21 cellular contexts compared by ENCODE assay signal in genomic region chr12:51890511-51891171, GRCh38. TPM values are rescaled to one million over a fixed set of nuclear protein-coding genes. Genes with fewer than 3 reads are reported as not detected.
"Had no signal": no experiment of that assay in that cellular context is flagged by ENCODE, and none has a peak within 500 bp of the region (broad histone marks: within the 10 kb centered on the region; RNA-seq: fewer than 3 reads in every experiment).

No MANE protein-coding gene starts in this region.

- H3K9me3 ChIP-seq: body of pancreas, neutrophil had no signal

- ATAC-seq: activated CD4-positive, CD25-positive, alpha-beta regulatory T cell treated with anti-CD3 and anti-CD28 coated beads, Interleukin-2, amount 50 U/mL, for 24 hours; activated CD8-positive, alpha-beta T cell treated with anti-CD3 and anti-CD28 coated beads, Interleukin-2, amount 10 ng/mL, durations not matched to agents 7 days and 5 days; activated T-cell treated with anti-CD3 and anti-CD28 coated beads, Interleukin-2, amount 50 U/mL, for 4 hours; body of pancreas; foreskin keratinocyte; natural killer cell had no signal

- H3K4me3 Mint-ChIP-seq: activated CD4-positive, alpha-beta T cell treated with anti-CD3 and anti-CD28 coated beads, Interleukin-2, amount 10 ng/mL, durations not matched to agents 7 days and 5 days; activated CD8-positive, alpha-beta T cell treated with anti-CD3 and anti-CD28 coated beads, Interleukin-2, amount 10 ng/mL, durations not matched to agents 7 days and 5 days; activated naive CD4-positive, alpha-beta T cell treated with anti-CD3 and anti-CD28 coated beads for 36 hours; activated T-cell treated with anti-CD3 and anti-CD28 coated beads, Interleukin-2, amount 50 U/mL, for 4 hours; natural killer cell had no signal

- H3K27ac ChIP-seq: body of pancreas, foreskin keratinocyte, neutrophil had no signal

- H3K4me1 ChIP-seq: foreskin keratinocyte had no signal

- H3K4me3 ChIP-seq: body of pancreas had no signal

- DNase-seq: activated CD4-positive, alpha-beta T cell treated with anti-CD3 and anti-CD28 coated beads, Interleukin-2, amount 10 ng/mL, durations not matched to agents 7 days and 5 days; activated CD8-positive, alpha-beta T cell treated with anti-CD3 and anti-CD28 coated beads, Interleukin-2, amount 10 ng/mL, durations not matched to agents 7 days and 5 days; activated naive CD4-positive, alpha-beta T cell treated with anti-CD3 and anti-CD28 coated beads for 36 hours; activated T-cell treated with anti-CD3 and anti-CD28 coated beads, Interleukin-2, amount 50 U/mL, for 4 hours; body of pancreas; caudate nucleus; foreskin keratinocyte; mesendoderm; natural killer cell; stimulated activated CD4-positive, alpha-beta T cell treated with anti-CD3 and anti-CD28 coated beads, Interleukin-12 subunit alpha, Interleukin-12 subunit beta, amount 100 ng/mL, for 4 hours; stimulated activated CD4-positive, alpha-beta T cell treated with anti-CD3 and anti-CD28 coated beads, Interleukin-1b, Interleukin-23, amount 100 ng/mL, for 48 hours; stimulated activated CD8-positive, alpha-beta memory T cell treated with anti-CD3 and anti-CD28 coated beads, Interleukin-4, amount 100 ng/mL, for 48 hours; stimulated activated naive CD4-positive, alpha-beta T cell; T-helper 9 cell had no signal

- H3K36me3 Mint-ChIP-seq: natural killer cell had no signal

- H3K36me3 ChIP-seq: neutrophil had no signal

- H3K27me3 ChIP-seq: body of pancreas had no signal

- H3K27ac Mint-ChIP-seq: activated CD4-positive, alpha-beta T cell treated with anti-CD3 and anti-CD28 coated beads, Interleukin-2, amount 10 ng/mL, durations not matched to agents 7 days and 5 days; activated CD8-positive, alpha-beta T cell treated with anti-CD3 and anti-CD28 coated beads, Interleukin-2, amount 10 ng/mL, durations not matched to agents 7 days and 5 days; activated naive CD4-positive, alpha-beta T cell treated with anti-CD3 and anti-CD28 coated beads for 36 hours; natural killer cell had no signal

RNA-seq across cellular contexts. Expression of gene ANKRD33, which starts 2.7 kb away (rescaled TPM):
- total RNA-seq: activated CD4-positive, alpha-beta T cell treated with anti-CD3 and anti-CD28 coated beads, Interleukin-2, amount 10 ng/mL, durations not matched to agents 7 days and 5 days; activated CD8-positive, alpha-beta T cell treated with anti-CD3 and anti-CD28 coated beads, Interleukin-2, amount 10 ng/mL, durations not matched to agents 7 days and 5 days; activated naive CD4-positive, alpha-beta T cell treated with anti-CD3 and anti-CD28 coated beads for 36 hours; activated T-cell treated with anti-CD3 and anti-CD28 coated beads, Interleukin-2, amount 50 U/mL, for 4 hours; body of pancreas; epithelial cell of proximal tubule; foreskin keratinocyte; lower leg skin; natural killer cell; renal cortical epithelial cell; urinary bladder had no signal
- polyA plus RNA-seq: fibroblast of lung, foreskin keratinocyte, urinary bladder had no signal

RNA-seq across cellular contexts. Expression of gene ACVRL1, which starts 16.7 kb away (rescaled TPM):
- total RNA-seq: activated CD4-positive, alpha-beta T cell treated with anti-CD3 and anti-CD28 coated beads, Interleukin-2, amount 10 ng/mL, durations not matched to agents 7 days and 5 days; activated CD8-positive, alpha-beta T cell treated with anti-CD3 and anti-CD28 coated beads, Interleukin-2, amount 10 ng/mL, durations not matched to agents 7 days and 5 days; activated naive CD4-positive, alpha-beta T cell treated with anti-CD3 and anti-CD28 coated beads for 36 hours; foreskin keratinocyte had no signal

RNA-seq across cellular contexts. Expression of gene FIGNL2, which starts 42.1 kb away (rescaled TPM):
- total RNA-seq: foreskin keratinocyte had no signal
